Comparison of ENCODE assay signal across 8 cellular contexts in the genomic region with DNA sequence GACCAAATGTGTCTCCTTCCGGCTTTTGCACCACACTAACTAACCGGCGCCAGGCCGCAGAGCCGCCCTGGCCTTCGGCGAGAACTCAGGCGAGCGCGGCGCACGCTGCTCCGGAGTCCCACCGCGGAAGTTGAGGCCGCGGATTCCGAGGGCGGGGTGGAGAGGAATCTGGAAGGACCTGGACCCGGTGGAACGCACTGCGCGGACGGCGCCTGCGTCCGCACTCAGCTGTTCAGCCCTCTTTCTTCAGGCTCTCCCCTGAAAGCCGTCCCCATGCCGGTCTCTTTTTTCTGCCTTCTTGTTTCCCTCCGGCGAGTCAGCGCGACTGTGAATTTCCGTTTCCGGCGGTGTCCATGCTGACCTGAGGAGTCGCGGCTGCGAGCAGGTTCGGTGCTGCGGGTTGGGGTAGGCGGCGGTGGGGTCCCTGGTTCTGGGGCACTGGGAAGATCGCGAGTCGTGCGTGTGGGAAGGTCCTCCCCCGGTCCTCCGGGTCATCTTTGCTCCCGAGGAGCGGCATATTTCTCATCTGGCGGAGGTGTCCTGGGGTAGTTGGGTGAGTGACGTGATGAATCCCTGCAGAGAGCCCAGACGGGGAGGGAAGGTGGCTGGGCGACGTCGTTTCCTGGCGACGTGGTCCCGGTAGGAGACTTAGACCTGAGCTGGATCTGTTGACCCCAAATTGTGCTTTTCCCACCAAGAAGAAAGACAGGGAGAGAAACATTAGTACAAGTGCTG. TPM values are rescaled to one million over a fixed set of nuclear protein-coding genes. Genes with fewer than 3 reads are reported as not detected.
DNase-seq lines count a peak whose midpoint lies in the region; ATAC-seq and TF ChIP-seq lines count a peak whose summit lies in the region.

Gene BMS1, plus strand, starts transcription at position 350 of the 735 bp plus-strand sequence. CDS start 1,600 bp downstream, outside the sequence.

- TF ChIP-seq POLR2A in GM19193 (IDR thresholded peaks at IDR 0.05; ENCODE audit: extremely low read depth, insufficient read depth, insufficient read length) = peak; percentile 96

- DNase-seq in AML-193 (lab: John Stamatoyannopoulos, UW) (peak; percentile 87), NCI-H460 (ENCODE audit: extremely low read depth, low read depth) (peak; percentile 92), cerebellar cortex (ENCODE audit: low spot score) (peak; percentile 95), islet precursor cell (peak; percentile 98)
- DNase-seq in activated CD4-positive, CD25-positive, alpha-beta regulatory T cell treated with anti-CD3 and anti-CD28 coated beads, Interleukin-2, amount 50 U/mL, for 72 hours = peak; percentile 87
- peak; percentile 80 for DNase-seq in stimulated activated CD4-positive, alpha-beta T cell treated with anti-CD3 and anti-CD28 coated beads, Interleukin-12 subunit alpha, Interleukin-12 subunit beta, amount 100 ng/mL, for 4 hours

- ATAC-seq in HG03432 (IDR thresholded peaks at IDR 0.05; ENCODE audit: unreplicated experiment) = peak; percentile 98

RNA-seq across cellular contexts. Expression of gene BMS1, which starts in this region (rescaled TPM):
- total RNA-seq in NCI-H460 (2014; rRNA removed; shearing (Covaris generic)) = 22.3 and 27.8 TPM in 2 replicates
- polyA plus RNA-seq in NCI-H460 (2014; cell fraction: nucleus; rRNA removed) = 12.3 and 14.1 TPM in 2 replicates

Comparison
In these comparisons a context has a peak if more than half of its experiments do, and no peak if none do; other contexts are left out.
1. Peak in every context shown above with its lines: DNase-seq and ATAC-seq.